Comparison of ENCODE assay signal across 15 cellular contexts in genomic region chr3:54536450-54536849, GRCh38.
A peak's percentile ranks its signal among the peaks of the same experiment; 100 is the strongest.
DNase-seq lines count a peak whose midpoint lies in the region; TF ChIP-seq lines count a peak whose summit lies in the region.
"Had no signal": no experiment of that assay in that cellular context is flagged by ENCODE, and none has a peak within 500 bp of the region (broad histone marks: within the 10 kb centered on the region; RNA-seq: fewer than 3 reads in every experiment).

No MANE protein-coding gene starts in this region.

- H3K27me3 ChIP-seq in vagina: no peaks in the 10 kb centered on the region
- H3K27me3 ChIP-seq: BE2C had no signal

- no peaks in the 10 kb centered on the region for H3K4me1 ChIP-seq in vagina
- H3K4me1 ChIP-seq: BE2C had no signal

- intact Hi-C loops in vagina (cut with DNase I): no loop called here

- no peak overlapping the region for H3K27ac Mint-ChIP-seq in osteocyte (ENCODE audit: unreplicated experiment)
- H3K27ac Mint-ChIP-seq: CD4-positive, CD25-positive, alpha-beta regulatory T cell; CD8-positive, alpha-beta memory T cell; HFFc6 had no signal

- no peak overlapping the region for H3K4me3 ChIP-seq in vagina

- H3K4me1 Mint-ChIP-seq in osteocyte (ENCODE audit: unreplicated experiment): no peaks in the 10 kb centered on the region
- H3K4me1 Mint-ChIP-seq: CD4-positive, CD25-positive, alpha-beta regulatory T cell; CD8-positive, alpha-beta memory T cell had no signal

- no peaks in the 10 kb centered on the region for H3K27me3 Mint-ChIP-seq in osteocyte (ENCODE audit: unreplicated experiment)
- H3K27me3 Mint-ChIP-seq: CD4-positive, CD25-positive, alpha-beta regulatory T cell; CD8-positive, alpha-beta memory T cell had no signal

- no peaks in the 10 kb centered on the region for H3K9me3 ChIP-seq in vagina
- H3K9me3 ChIP-seq: BE2C had no signal

- in situ Hi-C loops in G401 (cut with HindIII; ENCODE audit: low sequenced_read_pairs): no loop called here

- H3K9me3 Mint-ChIP-seq in osteocyte (ENCODE audit: unreplicated experiment): peaks cover under 1% of the 10 kb centered on the region

- DNase-seq in G401 (ENCODE audit: low spot score) (peak; percentile 83), cerebellum (ENCODE audit: low spot score) (peak; percentile 74), osteocyte (ENCODE audit: extremely low spot score, unreplicated experiment) (peak; percentile 66), vagina (ENCODE audit: extremely low spot score in 2 of 2) (peak; percentile 60 to 81), T-helper 1 cell (no peak)
- DNase-seq in activated CD4-positive, alpha-beta T cell treated with anti-CD3 and anti-CD28 coated beads for 48 hours: no peak
- DNase-seq: BE2C; CD4-positive, CD25-positive, alpha-beta regulatory T cell; CD8-positive, alpha-beta memory T cell; COR-L47; GDM1; GOT3; H7; HFFc6 had no signal

- H3K36me3 Mint-ChIP-seq in osteocyte (ENCODE audit: unreplicated experiment): no peaks in the 10 kb centered on the region
- H3K36me3 Mint-ChIP-seq: CD4-positive, CD25-positive, alpha-beta regulatory T cell; CD8-positive, alpha-beta memory T cell had no signal

- H3K27ac ChIP-seq in vagina: no peak overlapping the region
- H3K27ac ChIP-seq: HL-60 had no signal

- no peak overlapping the region for H3K4me3 Mint-ChIP-seq in osteocyte (ENCODE audit: unreplicated experiment)
- H3K4me3 Mint-ChIP-seq: CD4-positive, CD25-positive, alpha-beta regulatory T cell; CD8-positive, alpha-beta memory T cell; HFFc6 had no signal

- no peak for TF ChIP-seq CTCF in osteocyte (IDR thresholded peaks at IDR 0.05)
- TF ChIP-seq CTCF in vagina (IDR thresholded peaks at IDR 0.05): no peak

- no peaks in the 10 kb centered on the region for H3K36me3 ChIP-seq in vagina
- H3K36me3 ChIP-seq: BE2C had no signal

- no peak for TF ChIP-seq POLR2A in vagina (IDR thresholded peaks at IDR 0.05)

Comparison
In these comparisons a context has a peak if more than half of its experiments do, and no peak if none do; other contexts are left out.
1. DNase-seq: peak in G401 (single experiment), cerebellum (single experiment), osteocyte (single experiment) and vagina (2 of 2); none in activated CD4-positive, alpha-beta T cell treated with anti-CD3 and anti-CD28 coated beads for 48 hours (single experiment) and T-helper 1 cell (0 of 5).